ENCODE assay signal across 17 cellular contexts in genomic region chr6:24543683-24544082, GRCh38. TPM values are rescaled to one million over a fixed set of nuclear protein-coding genes. Genes with fewer than 3 reads are reported as not detected.
A peak's percentile ranks its signal among the peaks of the same experiment; 100 is the strongest.
DNase-seq lines count a peak whose midpoint lies in the region; ATAC-seq lines count a peak whose summit lies in the region.
"Had no signal": no experiment of that assay in that cellular context is flagged by ENCODE, and none has a peak within 500 bp of the region (broad histone marks: within the 10 kb centered on the region; RNA-seq: fewer than 3 reads in every experiment).

No MANE protein-coding gene starts in this region.

- peaks cover 8% of the 10 kb centered on the region for H3K4me1 Mint-ChIP-seq in activated naive CD4-positive, alpha-beta T cell treated with anti-CD3 and anti-CD28 coated beads for 36 hours (ENCODE audit: low read depth)
- peaks cover 9 to 10% (median 10%) of the 10 kb centered on the region in 3 donors for H3K4me1 Mint-ChIP-seq in T-cell

- CTCF ChIA-PET in activated naive CD4-positive, alpha-beta T cell treated with anti-CD3 and anti-CD28 coated beads for 36 hours (lab: Charles Lee): interaction anchor here (0.7 to 0.8 kb wide), 2 partner anchors 12 to 22 kb away, joined by 3 to 4 read pairs; no protein-coding TSS in a partner anchor
- CTCF ChIA-PET in T-cell (lab: Charles Lee): no interaction called here

- DNase-seq in DMS 273 (lab: John Stamatoyannopoulos, UW; ENCODE audit: unreplicated experiment) (peak; percentile 60), DMS 273 treated with DMSO at 0.1 percent for 48 hours (lab: John Stamatoyannopoulos, UW) (no peak), NCI-H82 treated with DMSO at 0.1 percent for 48 hours (lab: John Stamatoyannopoulos, UW; ENCODE audit: unreplicated experiment) (peak; percentile 65), head of caudate nucleus (peak in 29 of 42 donors; percentile 10 to 62 (median 34)), superior temporal gyrus (ENCODE audit: extremely low spot score) (peak; percentile 50), T-cell (no peak)
- DNase-seq in activated naive CD4-positive, alpha-beta T cell treated with anti-CD3 and anti-CD28 coated beads for 36 hours: no peak
- DNase-seq: AML-193; Karpas-422; MV-4-11; NCI-H1105 treated with DMSO at 0.1 percent for 48 hours; NCI-H2029 treated with DMSO at 0.1 percent for 48 hours; NCI-H446; NK-92 treated with Interleukin-12 subunit alpha and Interleukin-12 subunit beta, amount 100 ng/mL, for 24 hours had no signal

- no peak overlapping the region for H3K27ac Mint-ChIP-seq in activated naive CD4-positive, alpha-beta T cell treated with anti-CD3 and anti-CD28 coated beads for 36 hours
- H3K27ac Mint-ChIP-seq in T-cell: no peak overlapping the region
- H3K27ac Mint-ChIP-seq: CD14-positive monocyte had no signal

- H3K27me3 Mint-ChIP-seq in activated naive CD4-positive, alpha-beta T cell treated with anti-CD3 and anti-CD28 coated beads for 36 hours (ENCODE audit: low read depth): peaks cover 5% of the 10 kb centered on the region
- H3K27me3 Mint-ChIP-seq in T-cell: peaks cover 14 to 25% of the 10 kb centered on the region in 2 donors

- intact Hi-C loops in head of caudate nucleus (cut with DNase I): no loop called here
- intact Hi-C loops in activated naive CD4-positive, alpha-beta T cell treated with anti-CD3 and anti-CD28 coated beads for 36 hours (cut with micrococcal nuclease): no loop called here

- no peaks in the 10 kb centered on the region for H3K36me3 Mint-ChIP-seq in activated naive CD4-positive, alpha-beta T cell treated with anti-CD3 and anti-CD28 coated beads for 36 hours (ENCODE audit: low read depth)
- H3K36me3 Mint-ChIP-seq in T-cell: peaks cover 6% of the 10 kb centered on the region
- H3K36me3 Mint-ChIP-seq: CD14-positive monocyte had no signal

- no peak overlapping the region for H3K4me3 Mint-ChIP-seq in activated naive CD4-positive, alpha-beta T cell treated with anti-CD3 and anti-CD28 coated beads for 36 hours
- no peak overlapping the region for H3K4me3 Mint-ChIP-seq in T-cell
- H3K4me3 Mint-ChIP-seq: CD14-positive monocyte had no signal

- ATAC-seq in HG02678 (IDR thresholded peaks at IDR 0.05; ENCODE audit: unreplicated experiment) (no peak), T-cell (replicated peaks in 1 of 4) (no peak)
- ATAC-seq: Panc1 had no signal

- POLR2A ChIA-PET in T-cell (lab: Charles Lee): no interaction called here

- no peaks in the 10 kb centered on the region for H3K9me3 Mint-ChIP-seq in activated naive CD4-positive, alpha-beta T cell treated with anti-CD3 and anti-CD28 coated beads for 36 hours
- H3K9me3 Mint-ChIP-seq in T-cell: no peaks in the 10 kb centered on the region
- H3K9me3 Mint-ChIP-seq: CD14-positive monocyte had no signal

RNA-seq across cellular contexts. Expression of gene ALDH5A1, which starts 48.9 kb away (rescaled TPM):
- total RNA-seq in activated naive CD4-positive, alpha-beta T cell treated with anti-CD3 and anti-CD28 coated beads for 36 hours: 10 to 100 TPM; 15.8 to 16.8 TPM
- total RNA-seq in T-cell: 10 to 100 TPM in 4 of 5 donors, 1 to 10 TPM in 1; 4.8 to 15.2 (median 11.7) TPM

RNA-seq across cellular contexts. Expression of gene GPLD1, which starts 54.3 kb away (rescaled TPM):
- total RNA-seq in activated naive CD4-positive, alpha-beta T cell treated with anti-CD3 and anti-CD28 coated beads for 36 hours: under 1 TPM; 0.52 to 0.74 TPM
- 1 to 10 TPM in 3 of 5 donors, under 1 TPM in 2; 0.50 to 1.5 (median 1.4) TPM for total RNA-seq in T-cell

Comparison
In these comparisons a context has a peak if more than half of its experiments do, and no peak if none do; other contexts are left out.
1. DNase-seq: peak in DMS 273 (single experiment), NCI-H82 treated with DMSO at 0.1 percent for 48 hours (single experiment), head of caudate nucleus (29 of 42) and superior temporal gyrus (single experiment); none in DMS 273 treated with DMSO at 0.1 percent for 48 hours (single experiment), activated naive CD4-positive, alpha-beta T cell treated with anti-CD3 and anti-CD28 coated beads for 36 hours (single experiment) and T-cell (0 of 34).